In genomic region chr15:68154923-68155559, GRCh38 we compare ENCODE assay signal across 1 cellular context.
TF ChIP-seq lines count a peak whose summit lies in the region.

No MANE protein-coding gene starts in this region.

TF ChIP-seq in HepG2, 621 proteins besides CTCF, POLR2A, EP300 and RAD21 (continued from another document):
- TF ChIP-seq KIAA2018 (CRISPR knock-in tag; IDR thresholded peaks at IDR 0.05; ENCODE audit: borderline replicate concordance) (no peak), ZNF468 (CRISPR knock-in tag; IDR thresholded peaks at IDR 0.05) (no peak), REL (CRISPR knock-in tag; conservative IDR thresholded peaks at IDR 0.05) (no peak), SMC3 (IDR thresholded peaks at IDR 0.05; ENCODE audit: low read length) (peak; percentile 85), MIXL1 (CRISPR knock-in tag; IDR thresholded peaks at IDR 0.05) (peak; percentile 64; the same call in 1 of the 2 replicates), ZNF737 (CRISPR knock-in tag; IDR thresholded peaks at IDR 0.05; ENCODE audit: borderline replicate concordance) (no peak), ZNF691 (CRISPR knock-in tag; IDR thresholded peaks at IDR 0.05; ENCODE audit: borderline replicate concordance, low read depth) (no peak), ARID3A (IDR thresholded peaks at IDR 0.05; ENCODE audit: low read depth, low read length) (0 out of 2 replicates have a peak, but pooled peaks have one; percentile 19), ZNF766 (CRISPR knock-in tag; IDR thresholded peaks at IDR 0.05; ENCODE audit: borderline replicate concordance) (no peak), ARID5B (CRISPR knock-in tag; IDR thresholded peaks at IDR 0.05) (0 out of 2 replicates have a peak, but pooled peaks have one; percentile 13), ZBTB26 (CRISPR knock-in tag; IDR thresholded peaks at IDR 0.05; ENCODE audit: borderline replicate concordance) (no peak), STAG1 (CRISPR knock-in tag; IDR thresholded peaks at IDR 0.05) (peak; percentile 91), ZNF781 (CRISPR knock-in tag; IDR thresholded peaks at IDR 0.05; ENCODE audit: borderline replicate concordance, not compliant biosample characterization) (no peak), FOSL1 (CRISPR knock-in tag; IDR thresholded peaks at IDR 0.05; ENCODE audit: borderline replicate concordance) (no peak), ZNF552 (CRISPR knock-in tag; IDR thresholded peaks at IDR 0.05; ENCODE audit: borderline replicate concordance) (no peak), ZNF143 (CRISPR knock-in tag; IDR thresholded peaks at IDR 0.05) (no peak), ZSCAN5A (CRISPR knock-in tag; IDR thresholded peaks at IDR 0.05; ENCODE audit: borderline replicate concordance) (no peak)
TF ChIP-seq in HepG2: peak in this region for 7.
